24 cellular contexts compared by ENCODE assay signal in genomic region chr11:110450246-110450645, GRCh38.
"Had no signal": no experiment of that assay in that cellular context is flagged by ENCODE, and none has a peak within 500 bp of the region (broad histone marks: within the 10 kb centered on the region; RNA-seq: fewer than 3 reads in every experiment).

No MANE protein-coding gene starts in this region.

- H3K36me3 ChIP-seq: colonic mucosa, gastrocnemius medialis had no signal

- H3K4me1 ChIP-seq: colonic mucosa, foreskin keratinocyte had no signal

- H3K27me3 ChIP-seq: colonic mucosa, dorsolateral prefrontal cortex, esophagus muscularis mucosa, esophagus squamous epithelium, foreskin keratinocyte, gastrocnemius medialis, gastroesophageal sphincter, heart left ventricle, heart right ventricle had no signal

- DNase-seq: colonic mucosa; cortex of kidney; dermis blood vessel endothelial cell; dorsolateral prefrontal cortex; effector CD4-positive, alpha-beta T cell; effector CD8-positive, alpha-beta T cell; effector memory CD4-positive, alpha-beta T cell; effector memory CD8-positive, alpha-beta T cell; endodermal cell; erythroblast; esophagus squamous epithelium; foreskin fibroblast; foreskin keratinocyte; foreskin melanocyte; gastrocnemius medialis; glutamatergic neuron; head of caudate nucleus; heart left ventricle; heart right ventricle had no signal

- H3K27ac Mint-ChIP-seq: dendritic cell treated with granulocyte-macrophage colony-stimulating factor and Interleukin-4, amounts not matched to agents 40 ng/mL and 50 ng/mL, for 4 days; effector memory CD8-positive, alpha-beta T cell; endodermal cell had no signal

- H3K27ac ChIP-seq: colonic mucosa, coronary artery, dorsolateral prefrontal cortex, epithelial cell of prostate, esophagus muscularis mucosa, esophagus squamous epithelium, foreskin keratinocyte, gastrocnemius medialis, gastroesophageal sphincter, heart left ventricle, heart right ventricle had no signal

- H3K4me3 ChIP-seq: colonic mucosa, coronary artery, dorsolateral prefrontal cortex, esophagus muscularis mucosa, esophagus squamous epithelium, gastrocnemius medialis, gastroesophageal sphincter, heart left ventricle, heart right ventricle had no signal

- H3K27me3 Mint-ChIP-seq: dendritic cell treated with granulocyte-macrophage colony-stimulating factor and Interleukin-4, amounts not matched to agents 40 ng/mL and 50 ng/mL, for 4 days; effector memory CD8-positive, alpha-beta T cell had no signal

- H3K9me3 Mint-ChIP-seq: dendritic cell treated with granulocyte-macrophage colony-stimulating factor and Interleukin-4, amounts not matched to agents 40 ng/mL and 50 ng/mL, for 4 days; effector memory CD8-positive, alpha-beta T cell had no signal

- H3K4me3 Mint-ChIP-seq: dendritic cell treated with granulocyte-macrophage colony-stimulating factor and Interleukin-4, amounts not matched to agents 40 ng/mL and 50 ng/mL, for 4 days; effector memory CD8-positive, alpha-beta T cell; endodermal cell had no signal

- H3K9me3 ChIP-seq: colonic mucosa, esophagus muscularis mucosa, esophagus squamous epithelium, gastrocnemius medialis, gastroesophageal sphincter, heart left ventricle, heart right ventricle had no signal
